ENCODE assay signal across 8 cellular contexts in the genomic region with DNA sequence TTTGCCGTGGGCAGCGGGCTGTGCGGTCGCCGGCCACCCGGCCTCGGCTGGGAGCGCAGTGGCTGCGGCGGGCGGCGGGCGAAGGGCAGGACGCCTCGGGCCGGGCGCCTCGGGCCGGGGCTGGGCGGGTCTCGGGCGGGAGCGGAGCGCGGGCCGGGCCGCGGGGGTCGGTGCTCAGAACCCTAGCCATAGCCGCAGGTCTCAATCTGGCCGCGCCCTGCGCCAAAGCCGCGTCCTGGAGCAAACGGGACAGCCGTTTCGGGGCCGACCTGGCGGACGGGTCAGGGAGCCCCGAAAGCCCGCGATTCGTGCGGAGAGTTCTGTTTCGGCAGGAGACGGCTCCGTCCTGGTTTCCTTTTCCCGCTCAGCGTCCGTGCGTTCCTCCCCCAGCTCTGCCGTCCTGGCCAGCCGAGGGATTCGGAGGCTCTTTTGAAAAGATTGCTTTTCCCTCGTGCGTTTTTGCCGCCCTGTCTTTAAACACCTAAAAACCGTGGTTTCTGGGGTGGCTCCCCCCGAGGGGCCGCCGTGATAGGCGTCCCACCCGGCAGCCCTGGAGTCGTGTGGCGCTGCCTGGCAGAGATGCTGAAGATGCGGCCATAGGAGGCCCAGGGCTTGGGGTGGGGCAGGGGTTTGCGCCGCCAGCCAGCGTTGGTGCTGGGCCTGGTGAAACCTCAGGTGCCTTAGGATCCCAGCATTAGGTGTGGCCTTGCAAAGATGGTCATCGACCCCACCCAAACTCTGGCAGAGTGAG. TPM values are rescaled to one million over a fixed set of nuclear protein-coding genes. Genes with fewer than 3 reads are reported as not detected.
A peak's percentile ranks its signal among the peaks of the same experiment; 100 is the strongest.
DNase-seq lines count a peak whose midpoint lies in the region; ATAC-seq, FAIRE-seq and TF ChIP-seq lines count a peak whose summit lies in the region.

No MANE protein-coding gene starts in this region.

- no peak overlapping the region for H3K4me3 ChIP-seq in CD4-positive, alpha-beta memory T cell (ENCODE audit: low read length in 2 of 2)
- H3K4me3 ChIP-seq in fibroblast of lung (replicated peaks in 1 of 4; ENCODE audit: control extremely low read depth in 1 of 4, insufficient read depth in 1 of 4, low read depth in 3 of 4, low read length in 4 of 4), result peak overlapping the region in 2 of 4 experiments; percentile 2 to 35
- peak overlapping the region in 3 of 4 donors; percentile 17 to 46 (median 35) for H3K4me3 ChIP-seq in pancreas
- H3K4me3 ChIP-seq in MM.1S (ENCODE audit: low read length), result no peak overlapping the region

- H3K27ac ChIP-seq in CD4-positive, alpha-beta memory T cell (ENCODE audit: low read depth, low read length), result no peak overlapping the region
- H3K27ac ChIP-seq in fibroblast of lung (ENCODE audit: insufficient read depth, low read length), result no peak overlapping the region
- H3K27ac ChIP-seq in pancreas, result no peak overlapping the region
- no peak overlapping the region for H3K27ac ChIP-seq in MM.1S (ENCODE audit: low read length)

- H3K9me2 ChIP-seq in MM.1S (replicated peaks; ENCODE audit: insufficient read depth, low read length), result no peaks in the 10 kb centered on the region

- TF ChIP-seq CTCF in fibroblast of lung (conservative IDR thresholded peaks at IDR 0.05 in 1 of 2, IDR thresholded peaks at IDR 0.05 in 1 of 2; ENCODE audit: low read depth in 1 of 2, low read length in 2 of 2) (no peak), pancreas (IDR thresholded peaks at IDR 0.05) (no peak), MM.1S (IDR thresholded peaks at IDR 0.05; ENCODE audit: low read length) (no peak)

- intact Hi-C loops in CD4-positive, alpha-beta memory T cell (cut with micrococcal nuclease), result no loop called here
- intact Hi-C loops in pancreas (cut with DNase I), result no loop called here

- DNase-seq in CD4-positive, alpha-beta memory T cell, result no peak
- DNase-seq in fibroblast of lung (ENCODE audit: low read depth in 2 of 2) (no peak), pancreas (peak in 1 of 6 donors; percentile 71), NCI-H2107 treated with DMSO at 0.1 percent for 48 hours (lab: John Stamatoyannopoulos, UW; ENCODE audit: unreplicated experiment) (no peak), MM.1S (no peak), cerebellum (ENCODE audit: low spot score) (no peak)

- H3K27me3 Mint-ChIP-seq in CD4-positive, alpha-beta memory T cell, result peaks cover 19 to 32% of the 10 kb centered on the region in 2 donors
- H3K27me3 Mint-ChIP-seq in IgD-negative memory B cell, result peaks cover 35% of the 10 kb centered on the region

- no peaks in the 10 kb centered on the region for H3K36me3 Mint-ChIP-seq in CD4-positive, alpha-beta memory T cell
- peaks cover 1% of the 10 kb centered on the region for H3K36me3 Mint-ChIP-seq in IgD-negative memory B cell

- no peaks in the 10 kb centered on the region for H4K20me1 ChIP-seq in fibroblast of lung (ENCODE audit: control insufficient read depth, extremely low read depth, insufficient read depth, low read length)
- no peaks in the 10 kb centered on the region for H4K20me1 ChIP-seq in MM.1S (ENCODE audit: insufficient read depth, low read length)

- ATAC-seq in pancreas (no peak), GM21381 (IDR thresholded peaks at IDR 0.05; ENCODE audit: unreplicated experiment) (no peak)

- CTCF ChIA-PET in CD4-positive, alpha-beta memory T cell (lab: Charles Lee; ENCODE audit: partially characterized antibody), result no interaction called here

- no peaks in the 10 kb centered on the region for H3K9me3 Mint-ChIP-seq in CD4-positive, alpha-beta memory T cell
- H3K9me3 Mint-ChIP-seq in IgD-negative memory B cell, result no peaks in the 10 kb centered on the region

- peak overlapping the region; percentile 57 to 83 (median 68) for H3K4me3 Mint-ChIP-seq in CD4-positive, alpha-beta memory T cell
- H3K4me3 Mint-ChIP-seq in IgD-negative memory B cell, result peak overlapping the region; percentile 35 to 88 (median 70)

- H3F3A ChIP-seq in MM.1S (ENCODE audit: insufficient read depth, low read length), result no peaks in the 10 kb centered on the region

- H3K4me1 ChIP-seq in CD4-positive, alpha-beta memory T cell (ENCODE audit: insufficient read depth, low read length), result no peaks in the 10 kb centered on the region
- H3K4me1 ChIP-seq in fibroblast of lung (ENCODE audit: control insufficient read depth, extremely low read depth, insufficient read depth, low read length), result no peaks in the 10 kb centered on the region
- peaks cover 0 to 8% (median 6%) of the 10 kb centered on the region in 3 donors for H3K4me1 ChIP-seq in pancreas
- no peaks in the 10 kb centered on the region for H3K4me1 ChIP-seq in MM.1S (ENCODE audit: low read length)

- 5 to 7% methylated on average over 62 to 72 of the region's 72 CpGs for WGBS in pancreas, 2 donors

- H3K4me1 Mint-ChIP-seq in CD4-positive, alpha-beta memory T cell, result peaks cover 0 to 17% (median 6%) of the 10 kb centered on the region in 4 donors
- peaks cover 0 to 4% (median 3%) of the 10 kb centered on the region in 3 donors for H3K4me1 Mint-ChIP-seq in IgD-negative memory B cell

- no peaks in the 10 kb centered on the region for H3K9me3 ChIP-seq in CD4-positive, alpha-beta memory T cell (ENCODE audit: control insufficient read depth in 1 of 2, low read length in 2 of 2)
- no peaks in the 10 kb centered on the region for H3K9me3 ChIP-seq in fibroblast of lung (ENCODE audit: control insufficient read depth, insufficient read depth, low read depth, low read length)
- no peaks in the 10 kb centered on the region for H3K9me3 ChIP-seq in pancreas
- H3K9me3 ChIP-seq in MM.1S (replicated peaks; ENCODE audit: insufficient read depth, low read length), result no peaks in the 10 kb centered on the region

- H3K4me2 ChIP-seq in fibroblast of lung (ENCODE audit: extremely low read depth, insufficient read depth, low read length) (peak overlapping the region; percentile 23), MM.1S (ENCODE audit: low read depth, low read length) (no peak overlapping the region)

- H3K27me3 ChIP-seq in CD4-positive, alpha-beta memory T cell (ENCODE audit: insufficient read depth, low read length), result no peaks in the 10 kb centered on the region
- H3K27me3 ChIP-seq in fibroblast of lung (ENCODE audit: control insufficient read depth, insufficient read depth, low read length) (peaks cover 6% of the 10 kb centered on the region), pancreas (no peaks in the 10 kb centered on the region), MM.1S (replicated peaks; ENCODE audit: insufficient read depth, low read length) (0 out of 2 replicates have a peak, but pooled peaks cover 8% of the 10 kb centered on the region)

- H3K36me3 ChIP-seq in CD4-positive, alpha-beta memory T cell (ENCODE audit: insufficient read depth, low read length), result no peaks in the 10 kb centered on the region
- H3K36me3 ChIP-seq in fibroblast of lung (ENCODE audit: control insufficient read depth, insufficient read depth, low read length), result no peaks in the 10 kb centered on the region
- no peaks in the 10 kb centered on the region for H3K36me3 ChIP-seq in pancreas
- no peaks in the 10 kb centered on the region for H3K36me3 ChIP-seq in MM.1S (replicated peaks; ENCODE audit: insufficient read depth, low read length)

- H3K9ac ChIP-seq in fibroblast of lung (ENCODE audit: insufficient read depth, low read length), result no peak overlapping the region
- no peak overlapping the region for H3K9ac ChIP-seq in MM.1S (ENCODE audit: low read length)

- H2AFZ ChIP-seq in fibroblast of lung (ENCODE audit: low read length), result no peak overlapping the region
- H2AFZ ChIP-seq in MM.1S (ENCODE audit: low read length), result no peak overlapping the region

- no peak for FAIRE-seq in pancreas (lab: Jason Lieb, UNC)

- no peaks in the 10 kb centered on the region for H3K79me2 ChIP-seq in fibroblast of lung (ENCODE audit: control insufficient read depth, insufficient read depth, low read length)
- no peaks in the 10 kb centered on the region for H3K79me2 ChIP-seq in MM.1S (ENCODE audit: low read length)

- H3K27ac Mint-ChIP-seq in CD4-positive, alpha-beta memory T cell, result no peak overlapping the region
- no peak overlapping the region for H3K27ac Mint-ChIP-seq in IgD-negative memory B cell

- POLR2A ChIA-PET in CD4-positive, alpha-beta memory T cell (lab: Charles Lee; ENCODE audit: partially characterized antibody), result no interaction called here

RNA-seq across cellular contexts. Expression of a gene that starts 0.7 kb away (rescaled TPM):
- not detected for total RNA-seq in CD4-positive, alpha-beta memory T cell
- not detected for polyA plus RNA-seq in CD4-positive, alpha-beta memory T cell
- polyA plus RNA-seq in IgD-negative memory B cell, result 0.05 TPM
- 0.77 and 0.83 TPM in 2 replicates for total RNA-seq in fibroblast of lung
- polyA plus RNA-seq in fibroblast of lung, result 0.08 and 0.28 TPM in 2 replicates
- polyA plus RNA-seq in fibroblast of lung (2012), result 0.26 and 0.35 TPM in 2 replicates
- polyA minus RNA-seq in fibroblast of lung (ENCODE audit: low replicate concordance), result 0.41 TPM in 1 of 2 replicates, not detected in the other
- 1 to 10 TPM in 2 of 6 donors, under 1 TPM in 4; 0.32 to 4.4 (median 0.71) TPM for total RNA-seq in pancreas
- polyA plus RNA-seq in pancreas, result 1 to 10 TPM in 1 of 2 donors, under 1 TPM in 1; 0.87 to 1.1 TPM
- 4.4 TPM for total RNA-seq in cerebellum

Comparison
In these comparisons a context has a peak if more than half of its experiments do, and no peak if none do; other contexts are left out.
1. H3K4me3 ChIP-seq: peak in pancreas (3 of 4); none in CD4-positive, alpha-beta memory T cell (0 of 2) and MM.1S (single experiment).